9 cellular contexts compared by ENCODE assay signal in the genomic region with DNA sequence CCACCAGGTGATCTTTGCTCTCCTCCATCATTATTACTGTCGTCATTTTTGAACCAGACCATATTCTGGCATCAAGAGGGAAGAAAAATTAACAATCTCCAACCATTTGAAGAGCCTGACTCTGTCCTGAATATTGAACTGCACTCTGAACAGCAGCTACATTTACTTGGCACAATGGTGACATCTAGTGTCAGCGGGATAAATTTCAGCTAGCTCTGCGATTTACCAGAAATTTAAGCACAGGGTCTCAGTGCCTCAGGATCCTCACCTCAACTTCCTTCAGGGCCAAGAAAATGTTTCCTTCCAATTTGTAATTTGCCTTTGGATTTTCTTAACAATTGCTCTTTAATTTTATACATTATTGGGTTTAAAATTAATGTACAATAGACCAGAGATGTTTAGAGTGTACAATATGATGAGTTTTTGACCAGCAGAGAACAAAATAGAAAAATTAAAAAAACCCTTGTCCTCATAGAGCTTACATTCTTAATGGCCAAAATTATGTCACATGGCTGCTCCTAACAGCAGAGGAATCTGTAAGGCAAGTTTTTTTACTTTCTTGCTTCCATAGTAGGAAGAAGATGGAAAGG. TPM values are rescaled to one million over a fixed set of nuclear protein-coding genes. Genes with fewer than 3 reads are reported as not detected.
DNase-seq lines count a peak whose midpoint lies in the region; ATAC-seq, FAIRE-seq and TF ChIP-seq lines count a peak whose summit lies in the region.
"Had no signal": no experiment of that assay in that cellular context is flagged by ENCODE, and none has a peak within 500 bp of the region (broad histone marks: within the 10 kb centered on the region; RNA-seq: fewer than 3 reads in every experiment).

No MANE protein-coding gene starts in this region.

- FAIRE-seq in GM18507 (lab: Jason Lieb, UNC) (peak; percentile 84), kidney (lab: Jason Lieb, UNC) (no peak)

- no peaks in the 10 kb centered on the region for H3K4me1 Mint-ChIP-seq in T-cell

- H3K36me3 Mint-ChIP-seq in T-cell: no peaks in the 10 kb centered on the region

- no peaks in the 10 kb centered on the region for H3K36me3 ChIP-seq in kidney (ENCODE audit: control insufficient read depth in 1 of 2, insufficient read depth in 2 of 2, low read length in 2 of 2)
- H3K36me3 ChIP-seq: neutrophil had no signal

- intact Hi-C loops in kidney (cut with DNase I): loop anchor here (5.0 kb wide), 1 partner anchor 88 kb away; no protein-coding TSS in a partner anchor

- H3K9ac ChIP-seq in kidney (ENCODE audit: low read length in 2 of 2): no peak overlapping the region

- TF ChIP-seq CTCF in AG09309 (IDR thresholded peaks at IDR 0.05; ENCODE audit: control insufficient read depth, insufficient read depth, low read depth, low read length, missing control alignments) (peak; percentile 66), kidney (IDR thresholded peaks at IDR 0.05; ENCODE audit: borderline replicate concordance, extremely low read depth, insufficient read depth) (peak; percentile 60)

- no peak overlapping the region for H3K27ac Mint-ChIP-seq in T-cell

- no peak overlapping the region for H3K4me3 Mint-ChIP-seq in T-cell

- CTCF ChIA-PET in T-cell (lab: Charles Lee): interaction anchor here (0.8 to 4.5 kb wide), 16 partner anchors 10 to 112 kb away, joined by 3 to 73 read pairs (median 3); a partner anchor contains a TSS

- POLR2A ChIA-PET in T-cell (lab: Charles Lee): no interaction called here

- H3K4me3 ChIP-seq in AG09309 (ENCODE audit: control insufficient read depth, low read depth, low read length) (no peak overlapping the region), kidney (ENCODE audit: low read length in 2 of 2) (no peak overlapping the region)

- ATAC-seq in T-cell (replicated peaks in 1 of 4): peak in 3 of 4 experiments; percentile 65 to 73 (median 67)

- no peaks in the 10 kb centered on the region for H3K9me3 Mint-ChIP-seq in T-cell

- H3K27me3 Mint-ChIP-seq in T-cell: peaks cover 8 to 10% of the 10 kb centered on the region in 2 donors

- no peak overlapping the region for H3K27ac ChIP-seq in kidney (ENCODE audit: low read depth in 2 of 2, low read length in 2 of 2)
- H3K27ac ChIP-seq: neutrophil had no signal

- no peaks in the 10 kb centered on the region for H3K4me1 ChIP-seq in kidney (ENCODE audit: control insufficient read depth in 1 of 2, insufficient read depth in 1 of 2, low read depth in 1 of 2, low read length in 2 of 2)

- no peaks in the 10 kb centered on the region for H3K9me3 ChIP-seq in kidney (ENCODE audit: control insufficient read depth in 1 of 2, low read length in 2 of 2)
- H3K9me3 ChIP-seq: neutrophil had no signal

- no peak for DNase-seq in AG09309 (ENCODE audit: low read depth)
- peak; percentile 30 for DNase-seq in GM18507 (ENCODE audit: extremely low spot score, insufficient read length, low read depth)
- peak; percentile 29 for DNase-seq in MV-4-11 (lab: John Stamatoyannopoulos, UW)
- DNase-seq in T-cell: peak in 31 of 34 experiments; percentile 2 to 64 (median 33)
- peak; percentile 7 for DNase-seq in brain pericyte (ENCODE audit: low read depth, low spot score)
- no peak for DNase-seq in kidney
- DNase-seq in stimulated activated CD4-positive, alpha-beta T cell treated with anti-CD3 and anti-CD28 coated beads, TNF-alpha, amount 100 ng/mL, for 1 hour (ENCODE audit: low read depth in 3 of 3, low spot score in 1 of 3): peak in 2 of 3 donors; percentile 3 to 4
- no peak for DNase-seq in mesenteric fat pad (ENCODE audit: low spot score)

RNA-seq across cellular contexts. Expression of a gene that starts 10.7 kb away (rescaled TPM):
- 1 to 10 TPM; 6.9 to 9.4 (median 8.4) TPM for total RNA-seq in T-cell
- total RNA-seq in kidney: 22.3 TPM
- 5.9 TPM for polyA plus RNA-seq in kidney (ENCODE audit: insufficient read depth, low read depth, low replicate concordance)
- total RNA-seq in mesenteric fat pad: 6.7 TPM

RNA-seq across cellular contexts. Expression of a gene that starts 26.4 kb away (rescaled TPM):
- total RNA-seq in T-cell (under 1 TPM in 1 of 5 donors, not detected in 4; 0.23 TPM), kidney (not detected), mesenteric fat pad (0.26 TPM)
- polyA plus RNA-seq in kidney (ENCODE audit: insufficient read depth, low read depth, low replicate concordance): not detected

RNA-seq across cellular contexts. Expression of a gene that starts 37.8 kb away (rescaled TPM):
- 10 to 100 TPM in 4 of 5 donors, 1 to 10 TPM in 1; 8.2 to 14.6 (median 10.9) TPM for total RNA-seq in T-cell
- total RNA-seq in kidney: 9.9 TPM
- 7.3 TPM for polyA plus RNA-seq in kidney (ENCODE audit: insufficient read depth, low read depth, low replicate concordance)
- 10.9 TPM for total RNA-seq in mesenteric fat pad

RNA-seq across cellular contexts. Expression of a gene that starts 58.0 kb away (rescaled TPM):
- total RNA-seq in T-cell (not detected), kidney (not detected), mesenteric fat pad (not detected)
- not detected for polyA plus RNA-seq in kidney (ENCODE audit: insufficient read depth, low read depth, low replicate concordance)

Comparison
In these comparisons a context has a peak if more than half of its experiments do, and no peak if none do; other contexts are left out.
1. DNase-seq: peak in GM18507 (single experiment), MV-4-11 (single experiment), T-cell (31 of 34), brain pericyte (single experiment) and stimulated activated CD4-positive, alpha-beta T cell treated with anti-CD3 and anti-CD28 coated beads, TNF-alpha, amount 100 ng/mL, for 1 hour (2 of 3); none in AG09309 (single experiment), kidney (single experiment) and mesenteric fat pad (single experiment).